8 cellular contexts compared by ENCODE assay signal in genomic region chr15:64911317-64912186, GRCh38. TPM values are rescaled to one million over a fixed set of nuclear protein-coding genes. Genes with fewer than 3 reads are reported as not detected.
A peak's percentile ranks its signal among the peaks of the same experiment; 100 is the strongest.
DNase-seq lines count a peak whose midpoint lies in the region; ATAC-seq, FAIRE-seq and TF ChIP-seq lines count a peak whose summit lies in the region.

ANKDD1A (plus strand) TSS chr15:64911902; CDS start chr15:64911931, 29 bp downstream.

- DNase-seq in A172 (ENCODE audit: low spot score) (peak; percentile 55), GM13977 (ENCODE audit: low spot score) (peak; percentile 88), HL-60 (ENCODE audit: low read depth in 1 of 2, low spot score in 1 of 2) (no peak), RPMI8226 (peak; percentile 86), K562 (ENCODE audit: extremely low read depth in 1 of 4, low spot score in 3 of 4) (peak in 2 of 4 experiments; percentile 72 to 75), gastrocnemius medialis (peak; percentile 20 to 23), SW 1271 (lab: John Stamatoyannopoulos, UW) (no peak)

- TF ChIP-seq CTCF in GM13977 (IDR thresholded peaks at IDR 0.05; ENCODE audit: extremely low read depth, insufficient read depth, missing control alignments), result no peak
- no peak for TF ChIP-seq CTCF in HL-60 (IDR thresholded peaks at IDR 0.05; ENCODE audit: insufficient read depth, low read length)
- TF ChIP-seq CTCF in K562 (IDR thresholded peaks at IDR 0.05 in 2 of 3, conservative IDR thresholded peaks at IDR 0.05 in 1 of 3; ENCODE audit: insufficient read depth in 2 of 3, low read depth in 1 of 3, low read length in 3 of 3), result no peak
- TF ChIP-seq CTCF in gastrocnemius medialis (IDR thresholded peaks at IDR 0.05 in 4 of 5, conservative IDR thresholded peaks at IDR 0.05 in 1 of 5), result no peak

- no peak for TF ChIP-seq RAD21 in K562 (CRISPR knock-in tag; conservative IDR thresholded peaks at IDR 0.05 in 1 of 2, IDR thresholded peaks at IDR 0.05 in 1 of 2)

- 5% methylated on average over 43 of the region's 72 CpGs for WGBS in K562 (ENCODE audit: insufficient coverage, low coverage, missing lambda C conversion rate)

- CTCF ChIA-PET in K562 (lab: Yijun Ruan, JAX; ENCODE audit: low intra/inter-chr PET ratio), result no interaction called here

- H3K27me3 ChIP-seq in HL-60 (ENCODE audit: insufficient read depth, poor library complexity, severe bottlenecking) (peaks cover 10% of the 10 kb centered on the region), K562 (ENCODE audit: control insufficient read depth in 2 of 2, insufficient read depth in 2 of 2, low read length in 2 of 2) (peaks cover 11 to 50% of the 10 kb centered on the region in 2 experiments; a peak in 4 of 5 replicates), gastrocnemius medialis (peaks cover 8 to 23% (median 9%) of the 10 kb centered on the region in 3 donors)

- no peak within 1 kb of the TSS for H3K27ac ChIP-seq in HL-60 (replicated peaks)
- no peak within 1 kb of the TSS for H3K27ac ChIP-seq in K562 (ENCODE audit: extremely low read depth, low read depth, low read length)
- H3K27ac ChIP-seq in gastrocnemius medialis, result peak within 1 kb of the TSS in 1 of 4 donors; percentile 27

- POLR2A ChIA-PET in K562 (lab: Yijun Ruan, JAX), result interaction anchor here (0.6 to 1.1 kb wide), 4 partner anchors 11 to 1219 kb away, joined by 3 to 5 read pairs (median 4); no protein-coding TSS in a partner anchor

- no peaks in the 10 kb centered on the region for H3K9me1 ChIP-seq in K562 (ENCODE audit: control insufficient read depth, insufficient read depth, low read length)

- peak within 1 kb of the TSS; percentile 27; the same call in 1 of the 2 replicates for H3K4me3 ChIP-seq in HL-60 (replicated peaks; ENCODE audit: insufficient read depth, low read length)
- H3K4me3 ChIP-seq in K562, result no peak within 1 kb of the TSS
- peak within 1 kb of the TSS; percentile 78 for H3K4me3 ChIP-seq in iPS-18c (ENCODE audit: insufficient read depth, low read depth, low read length)
- peak within 1 kb of the TSS; percentile 51 to 62 (median 59) for H3K4me3 ChIP-seq in gastrocnemius medialis

- intact Hi-C loops in K562 (cut with micrococcal nuclease) (no loop called here), gastrocnemius medialis (cut with DNase I; ENCODE audit: low total_unique reads) (no loop called here)

- in situ Hi-C loops in GM13977 (cut with MboI; ENCODE audit: low pct_unique_long_range_greater_than_20kb, low sequenced_read_pairs, unreplicated experiment), result no loop called here
- in situ Hi-C loops in K562 (cut with MboI), result no loop called here
- in situ Hi-C loops in gastrocnemius medialis (cut with MboI; ENCODE audit: low sequenced_read_pairs in 4 of 4), result loop anchor here in 1 of 4 donors (25.0 kb wide), 1 partner anchor 174 kb away; no protein-coding TSS in a partner anchor

- H3K9ac ChIP-seq in K562 (ENCODE audit: insufficient read depth in 1 of 2, low read depth in 2 of 2, low read length in 2 of 2), result no peak within 1 kb of the TSS

- peaks cover 3% of the 10 kb centered on the region; the same call in 1 of the 2 replicates for H4K20me1 ChIP-seq in K562 (replicated peaks; ENCODE audit: control insufficient read depth, insufficient read depth, low read length)

- ATAC-seq in K562 (peak; percentile 75), gastrocnemius medialis (peak in 1 of 2 donors; percentile 50)

- H3K4me1 ChIP-seq in K562 (replicated peaks in 1 of 2; ENCODE audit: control insufficient read depth in 2 of 2, insufficient read depth in 2 of 2, low read length in 2 of 2) (peaks cover 0 to 12% of the 10 kb centered on the region in 2 experiments; a peak in 2 of 5 replicates), gastrocnemius medialis (no peaks in the 10 kb centered on the region)

- no peak within 1 kb of the TSS for H2AFZ ChIP-seq in K562 (ENCODE audit: low read depth, low read length)

- BruUV-seq in K562 (replicated peaks; lab: Mats Ljungman, UMichigan), result no TSS peak

- H3K79me2 ChIP-seq in K562 (ENCODE audit: control insufficient read depth, insufficient read depth, low read length), result no peaks in the 10 kb centered on the region

- TF ChIP-seq EP300 in K562 (IDR thresholded peaks at IDR 0.05; ENCODE audit: low read length), result no peak

- no peak for FAIRE-seq in K562 (lab: Jason Lieb, UNC)

- H3K36me3 ChIP-seq in K562 (ENCODE audit: control insufficient read depth, insufficient read depth, low read length) (no peaks in the 10 kb centered on the region), gastrocnemius medialis (no peaks in the 10 kb centered on the region)

- H3K4me2 ChIP-seq in K562 (ENCODE audit: insufficient read depth, low read length), result no peak within 1 kb of the TSS

- TF ChIP-seq POLR2A in K562 (conservative IDR thresholded peaks at IDR 0.05), result no peak
- no peak for TF ChIP-seq POLR2A in gastrocnemius medialis (IDR thresholded peaks at IDR 0.05)

- H3K9me3 ChIP-seq in K562 (replicated peaks; ENCODE audit: control insufficient read depth, insufficient read depth, low read depth, low read length) (no peaks in the 10 kb centered on the region), iPS-18c (ENCODE audit: control insufficient read depth, insufficient read depth, low read length) (peaks cover 3% of the 10 kb centered on the region), gastrocnemius medialis (no peaks in the 10 kb centered on the region)

TF ChIP-seq in K562, 482 proteins besides CTCF, POLR2A, EP300 and RAD21:
- TF ChIP-seq E2F6 (IDR thresholded peaks at IDR 0.05; ENCODE audit: borderline replicate concordance in 1 of 2, extremely low read depth in 1 of 2, insufficient read depth in 1 of 2, insufficient read length in 1 of 2, low read depth in 1 of 2, low read length in 1 of 2, poor library complexity in 1 of 2, severe bottlenecking in 1 of 2), result peak in 1 of 2 experiments; percentile 23
- no peak for TF ChIP-seq RBFOX2 (IDR thresholded peaks at IDR 0.05; ENCODE audit: low read depth, low read length)

RNA-seq across cellular contexts. Expression of gene ANKDD1A, which starts in this region (rescaled TPM):
- 5.9 and 15.7 TPM in 2 replicates for total RNA-seq in A172 (2014; rRNA removed; shearing (Covaris generic))
- 1.1 and 2.9 TPM in 2 replicates for total RNA-seq in K562 (2011; cell fraction: chromatin; rRNA removed; ENCODE audit: low replicate concordance)
- total RNA-seq in K562 (2011; cell fraction: nucleolus; rRNA removed), result 1.3 TPM in 2 replicates
- 1.6 and 2.0 TPM in 2 replicates for total RNA-seq in K562 (2011; cell fraction: nucleoplasm; rRNA removed)
- total RNA-seq in K562 (2014; rRNA removed) (0.27 and 0.33 TPM in 2 replicates), K562 (2014; rRNA removed; fragmentation: Illumina TruSeq; extraction: Trizol) (0.44 and 0.48 TPM in 2 replicates), K562 (2015; rRNA removed; fragmentation: Illumina TruSeq; extraction: Trizol) (0.41 and 0.43 TPM in 2 replicates), K562 (2021) (0.49 and 0.80 TPM in 2 replicates), gastrocnemius medialis (under 1 TPM in 3 of 4 donors, not detected in 1; 0.11 to 0.39 (median 0.36) TPM)
- polyA plus RNA-seq in K562 (2011; rRNA removed) (0.70 and 1.7 TPM in 2 replicates), K562 (2014; fragmentation: Illumina TruSeq; extraction: Trizol) (0.34 and 0.60 TPM in 2 replicates), K562 (2014; fragmentation: Nextera tagmentation; extraction: Ambion mirVana) (under 1 TPM; 0.08 to 0.32 TPM), K562 (2014; rRNA removed) (0.54 and 1.4 TPM in 2 replicates)
- 1.1 and 1.8 TPM in 2 replicates for polyA plus RNA-seq in K562 (2011; cell fraction: cytosol; rRNA removed)
- polyA plus RNA-seq in K562 (2011; cell fraction: nucleus; rRNA removed), result 1.4 and 2.1 TPM in 2 replicates
- 0.52 and 1.1 TPM in 2 replicates for polyA plus RNA-seq in K562 (2012)
- polyA minus RNA-seq in K562 (2011; rRNA and poly(A)+ RNA removed), result 0.21 and 0.93 TPM in 2 replicates
- 0.86 TPM in 1 of 2 replicates, not detected in the other for polyA minus RNA-seq in K562 (2011; cell fraction: cytosol; rRNA and poly(A)+ RNA removed)
- polyA minus RNA-seq in K562 (2011; cell fraction: nucleus; rRNA and poly(A)+ RNA removed), result 0.27 and 2.1 TPM in 2 replicates

Comparison
In these comparisons a context has a peak if more than half of its experiments do, and no peak if none do; other contexts are left out.
1. Peak in DNase-seq and H3K4me3 ChIP-seq in gastrocnemius medialis; RNA of the gene not detected or under 1 TPM.
2. DNase-seq: peak in A172 (single experiment), GM13977 (single experiment) and RPMI8226 (single experiment); none in HL-60 (0 of 2) and SW 1271 (0 of 2).